8 cellular contexts compared by ENCODE assay signal in genomic region chr20:2207770-2208097, GRCh38.
DNase-seq lines count a peak whose midpoint lies in the region; TF ChIP-seq lines count a peak whose summit lies in the region.

No MANE protein-coding gene starts in this region.

- H3K27ac ChIP-seq in tibial artery: no peak overlapping the region

- H3K36me3 Mint-ChIP-seq in activated T-cell treated with anti-CD3 and anti-CD28 coated beads, Interleukin-2, amount 50 U/mL, for 24 hours (ENCODE audit: low read depth): no peaks in the 10 kb centered on the region
- H3K36me3 Mint-ChIP-seq in activated CD4-positive, alpha-beta memory T cell treated with anti-CD3 and anti-CD28 coated beads, Interleukin-2, amount 10 ng/mL, durations not matched to agents 7 days and 5 days (ENCODE audit: low read depth): no peaks in the 10 kb centered on the region

- DNase-seq in activated T-cell treated with anti-CD3 and anti-CD28 coated beads, Interleukin-2, amount 50 U/mL, for 24 hours: no peak
- DNase-seq in activated T-cell treated with anti-CD3 and anti-CD28 coated beads for 4 hours: no peak
- no peak for DNase-seq in activated CD4-positive, alpha-beta memory T cell treated with anti-CD3 and anti-CD28 coated beads, Interleukin-2, amount 10 ng/mL, durations not matched to agents 7 days and 5 days
- no peak for DNase-seq in kidney epithelial cell (ENCODE audit: low read depth)
- no peak for DNase-seq in tibial artery
- no peak for DNase-seq in NCI-H1436 treated with DMSO at 0.1 percent for 48 hours (lab: John Stamatoyannopoulos, UW)
- no peak for DNase-seq in EL
- no peak for DNase-seq in GM20000 (ENCODE audit: low spot score)

- no peaks in the 10 kb centered on the region for H3K9me3 Mint-ChIP-seq in activated T-cell treated with anti-CD3 and anti-CD28 coated beads, Interleukin-2, amount 50 U/mL, for 24 hours
- no peaks in the 10 kb centered on the region for H3K9me3 Mint-ChIP-seq in activated CD4-positive, alpha-beta memory T cell treated with anti-CD3 and anti-CD28 coated beads, Interleukin-2, amount 10 ng/mL, durations not matched to agents 7 days and 5 days

- intact Hi-C loops in tibial artery (cut with DNase I; ENCODE audit: low total_unique reads): no loop called here

- peak overlapping the region; percentile 56 for H3K4me3 ChIP-seq in kidney epithelial cell (ENCODE audit: low read depth, low read length)
- peak overlapping the region; percentile 42 to 52 for H3K4me3 ChIP-seq in tibial artery

- POLR2A ChIA-PET in activated CD4-positive, alpha-beta memory T cell treated with anti-CD3 and anti-CD28 coated beads, Interleukin-2, amount 10 ng/mL, durations not matched to agents 7 days and 5 days (lab: Charles Lee): interaction anchor here (1.4 kb wide), 1 partner anchor 245 kb away, joined by 4 read pairs; no protein-coding TSS in a partner anchor

- H3K4me3 Mint-ChIP-seq in activated T-cell treated with anti-CD3 and anti-CD28 coated beads, Interleukin-2, amount 50 U/mL, for 24 hours: peak overlapping the region; percentile 77
- peak overlapping the region; percentile 63 for H3K4me3 Mint-ChIP-seq in activated CD4-positive, alpha-beta memory T cell treated with anti-CD3 and anti-CD28 coated beads, Interleukin-2, amount 10 ng/mL, durations not matched to agents 7 days and 5 days

- peaks cover 22% of the 10 kb centered on the region for H3K4me1 Mint-ChIP-seq in activated T-cell treated with anti-CD3 and anti-CD28 coated beads, Interleukin-2, amount 50 U/mL, for 24 hours (ENCODE audit: low read depth)
- H3K4me1 Mint-ChIP-seq in activated CD4-positive, alpha-beta memory T cell treated with anti-CD3 and anti-CD28 coated beads, Interleukin-2, amount 10 ng/mL, durations not matched to agents 7 days and 5 days: peaks cover 1% of the 10 kb centered on the region

- no peaks in the 10 kb centered on the region for H3K36me3 ChIP-seq in kidney epithelial cell (ENCODE audit: control insufficient read depth, insufficient read depth, low read length)
- no peaks in the 10 kb centered on the region for H3K36me3 ChIP-seq in tibial artery

- H3K9me3 ChIP-seq in tibial artery: no peaks in the 10 kb centered on the region

- H3K4me1 ChIP-seq in tibial artery: peaks cover 0 to 13% (median 7%) of the 10 kb centered on the region in 4 donors

- CTCF ChIA-PET in activated CD4-positive, alpha-beta memory T cell treated with anti-CD3 and anti-CD28 coated beads, Interleukin-2, amount 10 ng/mL, durations not matched to agents 7 days and 5 days (lab: Charles Lee): interaction anchor here (0.6 to 3.3 kb wide), 46 partner anchors 9 to 465 kb away, joined by 3 to 38 read pairs (median 4); partner anchors contain the start of gene SNRPB

- peaks cover 10% of the 10 kb centered on the region for H3K27me3 ChIP-seq in kidney epithelial cell (ENCODE audit: control insufficient read depth, insufficient read depth, low read length)
- peaks cover 0 to 41% of the 10 kb centered on the region in 2 donors for H3K27me3 ChIP-seq in tibial artery

- H3K27ac Mint-ChIP-seq in activated T-cell treated with anti-CD3 and anti-CD28 coated beads, Interleukin-2, amount 50 U/mL, for 24 hours: peak overlapping the region; percentile 83
- H3K27ac Mint-ChIP-seq in activated CD4-positive, alpha-beta memory T cell treated with anti-CD3 and anti-CD28 coated beads, Interleukin-2, amount 10 ng/mL, durations not matched to agents 7 days and 5 days: no peak overlapping the region

- no peak for TF ChIP-seq CTCF in kidney epithelial cell (IDR thresholded peaks at IDR 0.05; ENCODE audit: insufficient read depth, low read length, poor library complexity, severe bottlenecking)
- TF ChIP-seq CTCF in tibial artery (IDR thresholded peaks at IDR 0.05): no peak
- no peak for TF ChIP-seq CTCF in GM20000 (IDR thresholded peaks at IDR 0.05; ENCODE audit: extremely low read depth, missing control alignments)

- H3K27me3 Mint-ChIP-seq in activated T-cell treated with anti-CD3 and anti-CD28 coated beads, Interleukin-2, amount 50 U/mL, for 24 hours: peaks cover 5% of the 10 kb centered on the region
- peaks cover 29% of the 10 kb centered on the region for H3K27me3 Mint-ChIP-seq in activated CD4-positive, alpha-beta memory T cell treated with anti-CD3 and anti-CD28 coated beads, Interleukin-2, amount 10 ng/mL, durations not matched to agents 7 days and 5 days
